Comparison of ENCODE assay signal across 17 cellular contexts in genomic region chr2:24339856-24340262, GRCh38.
"Had no signal": no experiment of that assay in that cellular context is flagged by ENCODE, and none has a peak within 500 bp of the region (broad histone marks: within the 10 kb centered on the region; RNA-seq: fewer than 3 reads in every experiment).

No MANE protein-coding gene starts in this region.

- H3K9me3 Mint-ChIP-seq: activated naive CD4-positive, alpha-beta T cell treated with anti-CD3 and anti-CD28 coated beads for 36 hours; nephron had no signal

- H3K27ac Mint-ChIP-seq: activated CD8-positive, alpha-beta T cell treated with anti-CD3 and anti-CD28 coated beads, Interleukin-2, amount 10 ng/mL, durations not matched to agents 7 days and 5 days; activated naive CD4-positive, alpha-beta T cell treated with anti-CD3 and anti-CD28 coated beads for 36 hours; nephron; stimulated activated naive CD8-positive, alpha-beta T cell treated with anti-CD3 and anti-CD28 coated beads, Interleukin-15, Interleukin-2, amounts not matched to agents 100 ng/mL and 50 ng/mL, for 24 hours had no signal

- DNase-seq: activated CD4-positive, alpha-beta T cell treated with anti-CD3 and anti-CD28 coated beads for 4 hours; activated CD8-positive, alpha-beta memory T cell treated with anti-CD3 and anti-CD28 coated beads, Interleukin-2, amount 50 U/mL, for 48 hours; activated CD8-positive, alpha-beta T cell treated with anti-CD3 and anti-CD28 coated beads, Interleukin-2, amount 10 ng/mL, durations not matched to agents 7 days and 5 days; activated naive CD4-positive, alpha-beta T cell treated with anti-CD3 and anti-CD28 coated beads for 36 hours; amygdala; hypothalamus; kidney glomerular epithelial cell; mammary epithelial cell; stimulated activated CD4-positive, alpha-beta T cell treated with anti-CD3 and anti-CD28 coated beads, Interleukin-12 subunit alpha, Interleukin-12 subunit beta, amount 100 ng/mL, for 4 hours; SW 1271; T-helper 9 cell; testis had no signal

- H3K27me3 Mint-ChIP-seq: stimulated activated naive CD8-positive, alpha-beta T cell treated with anti-CD3 and anti-CD28 coated beads, Interleukin-15, Interleukin-2, amounts not matched to agents 100 ng/mL and 50 ng/mL, for 24 hours had no signal

- H3K4me3 Mint-ChIP-seq: activated CD8-positive, alpha-beta T cell treated with anti-CD3 and anti-CD28 coated beads, Interleukin-2, amount 10 ng/mL, durations not matched to agents 7 days and 5 days; activated naive CD4-positive, alpha-beta T cell treated with anti-CD3 and anti-CD28 coated beads for 36 hours; nephron; stimulated activated naive CD8-positive, alpha-beta T cell treated with anti-CD3 and anti-CD28 coated beads, Interleukin-15, Interleukin-2, amounts not matched to agents 100 ng/mL and 50 ng/mL, for 24 hours had no signal

- H3K27ac ChIP-seq: testis, VCaP had no signal

- H3K27me3 ChIP-seq: testis had no signal

- H3K4me3 ChIP-seq: testis had no signal

- ATAC-seq: activated CD8-positive, alpha-beta T cell treated with anti-CD3 and anti-CD28 coated beads, Interleukin-2, amount 10 ng/mL, durations not matched to agents 7 days and 5 days; esophagus mucosa had no signal

- FAIRE-seq: urothelium cell line had no signal

- H3K9me3 ChIP-seq: testis had no signal
